8 cellular contexts compared by ENCODE assay signal in the genomic region with DNA sequence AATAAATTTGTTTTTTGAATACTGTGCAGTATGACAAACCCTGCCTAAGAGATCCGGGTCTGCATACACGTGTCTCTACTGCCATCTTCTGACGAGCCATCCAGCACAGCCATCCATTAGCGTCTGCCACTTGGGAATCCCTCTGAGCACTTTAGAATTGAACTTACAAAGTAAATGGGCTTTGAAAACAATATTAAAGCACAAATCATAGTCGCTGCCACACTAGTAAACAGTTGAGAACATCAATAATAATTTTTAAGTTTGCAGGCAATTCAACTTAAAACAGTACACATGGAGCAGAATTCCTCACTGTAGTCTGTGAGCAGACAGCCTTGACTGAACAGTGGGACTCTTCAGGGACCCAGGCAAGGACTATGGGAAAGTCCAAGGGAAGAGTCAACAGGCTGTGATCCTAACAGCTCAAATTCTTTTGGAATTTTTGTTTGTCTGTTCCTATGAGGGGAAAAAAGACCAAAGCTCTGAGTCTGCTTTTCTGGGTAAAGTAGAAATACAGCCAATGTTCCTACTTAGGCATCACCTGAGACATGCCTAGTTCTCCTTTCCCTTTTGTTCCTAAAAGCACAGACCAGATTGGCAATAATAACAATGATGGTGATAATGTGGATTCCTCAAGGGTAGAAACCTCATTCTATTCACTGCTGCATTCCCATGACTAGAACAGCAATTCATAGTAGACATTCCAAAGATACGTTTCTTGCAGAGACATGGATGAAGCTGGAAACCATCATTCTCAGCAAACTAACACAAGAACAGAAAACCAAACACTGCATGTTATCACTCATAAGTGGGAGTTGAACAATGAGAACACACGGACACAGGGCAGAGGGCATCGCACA.
DNase-seq lines count a peak whose midpoint lies in the region; ATAC-seq and TF ChIP-seq lines count a peak whose summit lies in the region.

No MANE protein-coding gene starts in this region.

- no peak for TF ChIP-seq EP300 in neural cell (conservative IDR thresholded peaks at IDR 0.05; ENCODE audit: poor library complexity, severe bottlenecking)

- no peaks in the 10 kb centered on the region for H4K20me1 ChIP-seq in DND-41 (ENCODE audit: insufficient read depth, low read length)
- H4K20me1 ChIP-seq in fibroblast of lung (ENCODE audit: control insufficient read depth, extremely low read depth, insufficient read depth, low read length) = no peaks in the 10 kb centered on the region
- no peaks in the 10 kb centered on the region for H4K20me1 ChIP-seq in neural cell (ENCODE audit: insufficient read depth)

- H3K27ac ChIP-seq in DND-41 (ENCODE audit: low read length) (no peak overlapping the region), fibroblast of lung (ENCODE audit: insufficient read depth, low read length) (no peak overlapping the region), neural cell (ENCODE audit: low read length) (no peak overlapping the region), tibial artery (no peak overlapping the region)

- no peaks in the 10 kb centered on the region for H3F3A ChIP-seq in neural cell (ENCODE audit: insufficient read depth, low read length, poor library complexity, severe bottlenecking)

- no peaks in the 10 kb centered on the region for H3K27me3 ChIP-seq in DND-41 (ENCODE audit: insufficient read depth, low read length, poor library complexity)
- H3K27me3 ChIP-seq in fibroblast of lung (ENCODE audit: control insufficient read depth, insufficient read depth, low read length) = no peaks in the 10 kb centered on the region
- no peaks in the 10 kb centered on the region for H3K27me3 ChIP-seq in neural cell (ENCODE audit: insufficient read depth, low read depth, low read length)
- H3K27me3 ChIP-seq in tibial artery = no peaks in the 10 kb centered on the region

- H3K4me1 ChIP-seq in DND-41 (ENCODE audit: insufficient read depth, low read length) (peaks cover 6% of the 10 kb centered on the region), fibroblast of lung (ENCODE audit: control insufficient read depth, extremely low read depth, insufficient read depth, low read length) (peaks cover 11% of the 10 kb centered on the region), tibial artery (peaks cover 0 to 27% (median 17%) of the 10 kb centered on the region in 4 donors)

- ATAC-seq in DND-41 (ENCODE audit: insufficient read depth, low read depth) (peak; percentile 96), GM21447 (IDR thresholded peaks at IDR 0.05; ENCODE audit: unreplicated experiment) (peak; percentile 48)

- intact Hi-C loops in tibial artery (cut with DNase I; ENCODE audit: low total_unique reads) = no loop called here

- H3K36me3 ChIP-seq in DND-41 (ENCODE audit: insufficient read depth, low read length) (no peaks in the 10 kb centered on the region), fibroblast of lung (ENCODE audit: control insufficient read depth, insufficient read depth, low read length) (no peaks in the 10 kb centered on the region), neural cell (ENCODE audit: insufficient read depth, low read length) (no peaks in the 10 kb centered on the region), tibial artery (no peaks in the 10 kb centered on the region)

- no peaks in the 10 kb centered on the region for H3K9me2 ChIP-seq in neural cell (ENCODE audit: insufficient read depth, low read length)

- peak; percentile 94 for TF ChIP-seq RAD21 in neural cell (conservative IDR thresholded peaks at IDR 0.05)

- TF ChIP-seq CTCF in DND-41 (IDR thresholded peaks at IDR 0.05; ENCODE audit: borderline replicate concordance, extremely low read depth, low read length, poor library complexity, severe bottlenecking) (peak; percentile 90), fibroblast of lung (conservative IDR thresholded peaks at IDR 0.05 in 1 of 2, IDR thresholded peaks at IDR 0.05 in 1 of 2; ENCODE audit: low read depth in 1 of 2, low read length in 2 of 2) (peak; percentile 69 to 90), neural cell (IDR thresholded peaks at IDR 0.05; ENCODE audit: poor library complexity, severe bottlenecking) (peak; percentile 91), tibial artery (IDR thresholded peaks at IDR 0.05) (peak; percentile 76 to 80)

- no peak overlapping the region for H3K4me2 ChIP-seq in DND-41 (ENCODE audit: insufficient read depth, low read length)
- H3K4me2 ChIP-seq in fibroblast of lung (ENCODE audit: extremely low read depth, insufficient read depth, low read length) = no peak overlapping the region
- H3K4me2 ChIP-seq in neural cell (ENCODE audit: low read length) = no peak overlapping the region

- H3K9me3 ChIP-seq in DND-41 (ENCODE audit: insufficient read depth, low read length, severe bottlenecking) (no peaks in the 10 kb centered on the region), fibroblast of lung (ENCODE audit: control insufficient read depth, insufficient read depth, low read depth, low read length) (no peaks in the 10 kb centered on the region), neural cell (ENCODE audit: low read length) (no peaks in the 10 kb centered on the region), tibial artery (no peaks in the 10 kb centered on the region)

- H2AFZ ChIP-seq in DND-41 (ENCODE audit: low read depth, low read length) (no peak overlapping the region), fibroblast of lung (ENCODE audit: low read length) (no peak overlapping the region), neural cell (ENCODE audit: low read depth, low read length) (no peak overlapping the region)

- H3K9ac ChIP-seq in DND-41 (ENCODE audit: low read depth, low read length) = no peak overlapping the region
- H3K9ac ChIP-seq in fibroblast of lung (ENCODE audit: insufficient read depth, low read length) = no peak overlapping the region
- H3K9ac ChIP-seq in neural cell (ENCODE audit: low read length) = no peak overlapping the region

- H3K79me2 ChIP-seq in DND-41 (ENCODE audit: insufficient read depth, low read length) (no peaks in the 10 kb centered on the region), fibroblast of lung (ENCODE audit: control insufficient read depth, insufficient read depth, low read length) (no peaks in the 10 kb centered on the region), neural cell (replicated peaks; ENCODE audit: insufficient read depth, low read length) (no peaks in the 10 kb centered on the region)

- no peak overlapping the region for H3K4me3 ChIP-seq in DND-41 (ENCODE audit: low read depth in 1 of 2, low read length in 2 of 2)
- H3K4me3 ChIP-seq in fibroblast of lung (replicated peaks in 1 of 4; ENCODE audit: control extremely low read depth in 1 of 4, insufficient read depth in 1 of 4, low read depth in 3 of 4, low read length in 4 of 4) = no peak overlapping the region
- H3K4me3 ChIP-seq in neural cell (ENCODE audit: low read length) = no peak overlapping the region
- no peak overlapping the region for H3K4me3 ChIP-seq in tibial artery

- DNase-seq in DND-41 = peak; percentile 63
- peak; percentile 82 for DNase-seq in HT-29 (ENCODE audit: low spot score)
- peak; percentile 42 for DNase-seq in NOMO-1 treated with dmso at 0.1 percent for 144 hours (lab: John Stamatoyannopoulos, UW; ENCODE audit: unreplicated experiment)
- peak; percentile 37 for DNase-seq in activated T-cell treated with anti-CD3 and anti-CD28 coated beads for 4 hours
- DNase-seq in fibroblast of lung (ENCODE audit: low read depth in 2 of 2) = peak; percentile 78 to 91
- peak; percentile 64 to 83 for DNase-seq in tibial artery

TF ChIP-seq in neural cell, 6 proteins besides CTCF, POLR2A, EP300 and RAD21:
- no peak for TF ChIP-seq POLR2AphosphoS5 (IDR thresholded peaks at IDR 0.05)
- peak; percentile 93 for TF ChIP-seq SMC3 (conservative IDR thresholded peaks at IDR 0.05; ENCODE audit: poor library complexity)
